10 cellular contexts compared by ENCODE assay signal in genomic region chr12:25053021-25053271, GRCh38.
DNase-seq lines count a peak whose midpoint lies in the region; ATAC-seq and TF ChIP-seq lines count a peak whose summit lies in the region.
"Had no signal": no experiment of that assay in that cellular context is flagged by ENCODE, and none has a peak within 500 bp of the region (broad histone marks: within the 10 kb centered on the region; RNA-seq: fewer than 3 reads in every experiment).

No MANE protein-coding gene starts in this region.

- TF ChIP-seq POLR2A in HCT116 (IDR thresholded peaks at IDR 0.05; ENCODE audit: borderline replicate concordance, extremely low read depth, insufficient read depth, insufficient read length) (no peak), adrenal gland (IDR thresholded peaks at IDR 0.05) (no peak)

- H3K4me3 Mint-ChIP-seq in naive thymus-derived CD4-positive, alpha-beta T cell = peak overlapping the region; percentile 88 to 100 (median 95)

- POLR2A ChIA-PET in HCT116 (lab: Charles Lee) = no interaction called here
- POLR2A ChIA-PET in naive thymus-derived CD4-positive, alpha-beta T cell (lab: Charles Lee) = interaction anchor here (0.6 to 3.1 kb wide), 11 partner anchors 9 to 1555 kb away, joined by 3 to 14 read pairs (median 3); partner anchors contain the start of genes DNAI7 and ETFRF1

- no peaks in the 10 kb centered on the region for H4K20me1 ChIP-seq in BLaER1
- H4K20me1 ChIP-seq in HCT116 (ENCODE audit: insufficient read depth) = no peaks in the 10 kb centered on the region

- H3K79me2 ChIP-seq in HCT116 (ENCODE audit: insufficient read depth, low read length) = no peaks in the 10 kb centered on the region

- ATAC-seq in HCT116 (no peak), HG02610 (IDR thresholded peaks at IDR 0.05; ENCODE audit: unreplicated experiment) (no peak)
- no peak for ATAC-seq in naive thymus-derived CD4-positive, alpha-beta T cell

- H3K4me1 Mint-ChIP-seq in naive thymus-derived CD4-positive, alpha-beta T cell = peaks cover 35 to 56% (median 47%) of the 10 kb centered on the region in 7 donors

- H3K27me3 ChIP-seq in BLaER1 = no peaks in the 10 kb centered on the region
- H3K27me3 ChIP-seq in HCT116 (ENCODE audit: insufficient read depth, low read length) = no peaks in the 10 kb centered on the region
- no peaks in the 10 kb centered on the region for H3K27me3 ChIP-seq in adrenal gland
- no peaks in the 10 kb centered on the region for H3K27me3 ChIP-seq in naive thymus-derived CD4-positive, alpha-beta T cell (ENCODE audit: control insufficient read depth in 2 of 2, insufficient read depth in 2 of 2, low read length in 2 of 2)
- H3K27me3 ChIP-seq: MG63 had no signal

- no peak overlapping the region for H3K4me2 ChIP-seq in BLaER1
- H3K4me2 ChIP-seq in HCT116 (ENCODE audit: low read length) = peak overlapping the region; percentile 44

- CTCF ChIA-PET in HCT116 (lab: Charles Lee) = no interaction called here
- CTCF ChIA-PET in naive thymus-derived CD4-positive, alpha-beta T cell (lab: Charles Lee) = interaction anchor here (2.0 kb wide), 1 partner anchor 76 kb away, joined by 7 read pairs; no protein-coding TSS in a partner anchor

- no TSS peak for BruUV-seq in HCT116 (replicated peaks; lab: Mats Ljungman, UMichigan)

- H3K9me3 Mint-ChIP-seq in naive thymus-derived CD4-positive, alpha-beta T cell = peaks cover 0 to 6% (median 0%) of the 10 kb centered on the region in 11 donors

- TF ChIP-seq RAD21 in HCT116 (IDR thresholded peaks at IDR 0.05; ENCODE audit: low read depth) = no peak

- peaks cover 26% of the 10 kb centered on the region for H3K4me1 ChIP-seq in BLaER1
- peaks cover 0 to 6% of the 10 kb centered on the region in 2 experiments; a peak in 2 of 4 replicates for H3K4me1 ChIP-seq in HCT116 (ENCODE audit: control insufficient read depth in 1 of 2, insufficient read depth in 2 of 2, low read length in 2 of 2)
- H3K4me1 ChIP-seq in adrenal gland (replicated peaks in 1 of 2) = no peaks in the 10 kb centered on the region
- peaks cover 22 to 31% of the 10 kb centered on the region in 2 donors for H3K4me1 ChIP-seq in naive thymus-derived CD4-positive, alpha-beta T cell (ENCODE audit: control insufficient read depth in 2 of 2, insufficient read depth in 2 of 2, low read length in 2 of 2)

- H3K9me3 ChIP-seq in BLaER1 (peaks cover 11% of the 10 kb centered on the region), HCT116 (ENCODE audit: control insufficient read depth in 1 of 2, insufficient read depth in 1 of 2, low read depth in 1 of 2, low read length in 2 of 2) (no peaks in the 10 kb centered on the region), adrenal gland (replicated peaks in 1 of 3) (no peaks in the 10 kb centered on the region)
- no peaks in the 10 kb centered on the region for H3K9me3 ChIP-seq in naive thymus-derived CD4-positive, alpha-beta T cell (ENCODE audit: control insufficient read depth in 2 of 3, low read length in 3 of 3)

- H3K9ac ChIP-seq in BLaER1 (peak overlapping the region; percentile 96), HCT116 (ENCODE audit: low read length) (no peak overlapping the region)

- intact Hi-C loops in HCT116 (cut with micrococcal nuclease) (no loop called here), adrenal gland (cut with DNase I) (no loop called here)
- intact Hi-C loops in naive thymus-derived CD4-positive, alpha-beta T cell (cut with micrococcal nuclease) = loop anchor here (2.0 to 5.0 kb wide), 10 partner anchors 26 to 1884 kb away; partner anchors contain the start of genes FGFR1OP2 (in 1 of the 2), INTS13 (in 1 of the 2), ITPR2 (in 1 of the 2) and KRAS (in 1 of the 2)

- H3K36me3 ChIP-seq in BLaER1 (peaks cover 51% of the 10 kb centered on the region), HCT116 (ENCODE audit: control insufficient read depth in 1 of 2, insufficient read depth in 2 of 2, low read length in 2 of 2) (no peaks in the 10 kb centered on the region), adrenal gland (replicated peaks in 1 of 2) (no peaks in the 10 kb centered on the region)
- H3K36me3 ChIP-seq in naive thymus-derived CD4-positive, alpha-beta T cell (ENCODE audit: control insufficient read depth in 2 of 3, insufficient read depth in 3 of 3, low read length in 3 of 3) = no peaks in the 10 kb centered on the region
- H3K36me3 ChIP-seq: MG63 had no signal

- H3K36me3 Mint-ChIP-seq in naive thymus-derived CD4-positive, alpha-beta T cell = peaks cover 0 to 12% (median 0%) of the 10 kb centered on the region in 5 donors

- H3K27ac ChIP-seq in BLaER1 (peak overlapping the region; percentile 99), HCT116 (ENCODE audit: low read depth, low read length) (no peak overlapping the region), adrenal gland (peak overlapping the region in 3 of 5 donors; percentile 30 to 67 (median 31))
- H3K27ac ChIP-seq in naive thymus-derived CD4-positive, alpha-beta T cell (ENCODE audit: low read depth, low read length) = peak overlapping the region; percentile 76

- no peaks in the 10 kb centered on the region for H3K27me3 Mint-ChIP-seq in naive thymus-derived CD4-positive, alpha-beta T cell

- H2AFZ ChIP-seq in HCT116 (ENCODE audit: low read depth, low read length, poor library complexity, severe bottlenecking) = no peak overlapping the region

- RAD21 ChIA-PET in HCT116 (lab: Charles Lee; ENCODE audit: low non-redundant PET in 1 of 2, low total read pairs in 2 of 2, uncharacterized antibody in 2 of 2, unreplicated experiment in 2 of 2) = no interaction called here

- no peak for DNase-seq in HCT116 (ENCODE audit: low read depth, low spot score)
- DNase-seq in adrenal gland = no peak
- DNase-seq in naive thymus-derived CD4-positive, alpha-beta T cell = no peak
- DNase-seq in stimulated activated CD4-positive, alpha-beta T cell treated with anti-CD3 and anti-CD28 coated beads, Interleukin-2, amount 100 ng/mL, for 24 hours = no peak
- DNase-seq in SW 1271 (lab: John Stamatoyannopoulos, UW) = no peak
- DNase-seq in D341Med (ENCODE audit: low spot score) = no peak
- DNase-seq: DMS153, MG63 had no signal

- TF ChIP-seq CTCF in HCT116 (IDR thresholded peaks at IDR 0.05 in 2 of 3, conservative IDR thresholded peaks at IDR 0.05 in 1 of 3; ENCODE audit: borderline replicate concordance in 1 of 3, insufficient read depth in 1 of 3, low read depth in 2 of 3, low read length in 2 of 3) (no peak), adrenal gland (IDR thresholded peaks at IDR 0.05) (no peak)

- peak overlapping the region; percentile 92 to 100 (median 99) for H3K27ac Mint-ChIP-seq in naive thymus-derived CD4-positive, alpha-beta T cell

- H3K9me2 ChIP-seq in HCT116 (ENCODE audit: insufficient read depth) = no peaks in the 10 kb centered on the region

- H3K4me3 ChIP-seq in BLaER1 = peak overlapping the region; percentile 79
- peak overlapping the region in 1 of 2 experiments; percentile 15; a peak in 2 of 4 replicates for H3K4me3 ChIP-seq in HCT116 (replicated peaks in 1 of 2; ENCODE audit: low read depth in 1 of 2, low read length in 2 of 2)
- H3K4me3 ChIP-seq in adrenal gland = peak overlapping the region in 1 of 4 donors; percentile 42
- peak overlapping the region; percentile 94 for H3K4me3 ChIP-seq in naive thymus-derived CD4-positive, alpha-beta T cell (ENCODE audit: low read length)
- H3K4me3 ChIP-seq: MG63 had no signal

TF ChIP-seq in HCT116, 20 proteins besides CTCF, POLR2A, EP300 and RAD21:
- TF ChIP-seq, protein P1, sequence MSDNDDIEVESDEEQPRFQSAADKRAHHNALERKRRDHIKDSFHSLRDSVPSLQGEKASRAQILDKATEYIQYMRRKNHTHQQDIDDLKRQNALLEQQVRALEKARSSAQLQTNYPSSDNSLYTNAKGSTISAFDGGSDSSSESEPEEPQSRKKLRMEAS (IDR thresholded peaks at IDR 0.05) = no peak
- no peak for TF ChIP-seq JUND (IDR thresholded peaks at IDR 0.05)

Comparison
In these comparisons a context has a peak if more than half of its experiments do, and no peak if none do; other contexts are left out.
1. intact Hi-C loops: an anchor here in naive thymus-derived CD4-positive, alpha-beta T cell (2.0 to 5.0 kb wide); none called in HCT116 and adrenal gland.